Comparison of ENCODE assay signal across 8 cellular contexts in the genomic region with DNA sequence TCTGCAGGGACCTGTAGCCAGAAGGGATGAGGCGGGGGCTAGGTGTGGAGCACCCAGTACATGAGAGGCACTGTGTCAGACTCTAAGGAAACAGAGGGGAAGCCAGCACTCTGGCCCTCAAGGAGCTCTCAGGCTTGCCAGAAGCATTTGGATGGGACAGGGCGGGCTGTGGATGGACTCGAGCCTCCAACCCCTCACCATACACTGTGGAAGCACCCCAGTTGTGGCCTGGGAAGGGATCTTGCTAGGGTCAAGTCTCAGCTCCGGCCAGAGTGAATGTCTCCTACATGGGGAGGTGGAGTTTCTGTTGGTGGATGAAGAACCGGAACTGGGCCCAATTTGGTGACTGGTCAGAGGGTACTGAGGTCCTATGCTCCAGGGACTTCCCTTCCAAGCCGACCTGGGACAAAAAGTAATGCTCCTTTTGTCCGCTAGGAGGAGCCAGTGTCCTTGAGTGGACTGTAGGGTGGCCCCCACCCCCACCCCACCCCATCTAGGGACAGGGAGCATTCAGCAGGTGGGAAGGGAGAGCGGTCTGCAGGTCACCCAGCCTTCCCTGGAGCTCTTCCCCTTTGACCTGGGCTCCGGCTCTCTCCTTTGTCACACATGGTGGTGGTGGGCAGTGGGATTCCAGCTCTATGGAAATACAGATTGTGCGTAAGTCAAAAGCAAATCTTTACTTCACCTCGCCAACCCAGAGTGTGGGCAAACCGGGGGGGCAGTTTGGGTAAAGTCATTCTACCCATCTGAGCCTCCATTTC. TPM values are rescaled to one million over a fixed set of nuclear protein-coding genes. Genes with fewer than 3 reads are reported as not detected.
A peak's percentile ranks its signal among the peaks of the same experiment; 100 is the strongest.
DNase-seq lines count a peak whose midpoint lies in the region; ATAC-seq and TF ChIP-seq lines count a peak whose summit lies in the region.

No MANE protein-coding gene starts in this region.

- CTCF ChIA-PET in WTC11 (lab: Charles Lee) = interaction anchor here (0.5 to 7.5 kb wide), 29 partner anchors 9 to 526 kb away, joined by 3 to 106 read pairs (median 7); a partner anchor contains a TSS

- TF ChIP-seq CTCF in LNCAP (IDR thresholded peaks at IDR 0.05) = peak; percentile 69
- peak; percentile 96 for TF ChIP-seq CTCF in WTC11 (IDR thresholded peaks at IDR 0.05)
- TF ChIP-seq CTCF in dorsolateral prefrontal cortex (IDR thresholded peaks at IDR 0.05 in 54 of 56, conservative IDR thresholded peaks at IDR 0.05 in 2 of 56; ENCODE audit: low read depth in 1 of 56, partially characterized antibody in 56 of 56) = peak in 55 of 56 donors; percentile 54 to 89 (median 77)
- peak; percentile 85 for TF ChIP-seq CTCF in type B pancreatic cell (conservative IDR thresholded peaks at IDR 0.05)

- ATAC-seq in WTC11 (peak; percentile 70), GM18517 (IDR thresholded peaks at IDR 0.05; ENCODE audit: unreplicated experiment) (no peak)

- DNase-seq in NCI-H1105 treated with DMSO at 0.1 percent for 48 hours (lab: John Stamatoyannopoulos, UW) = peak; percentile 2
- DNase-seq in NCI-H1105 (lab: John Stamatoyannopoulos, UW) = no peak
- DNase-seq in WTC11 (ENCODE audit: low spot score) = peak; percentile 87
- DNase-seq in dorsolateral prefrontal cortex = peak in 2 of 10 donors; percentile 54 to 60
- DNase-seq in lung microvascular endothelial cell (ENCODE audit: low read depth in 2 of 2) = peak; percentile 56 to 61
- DNase-seq in type B pancreatic cell (ENCODE audit: extremely low spot score, unreplicated experiment) = no peak

- intact Hi-C loops in dorsolateral prefrontal cortex (cut with DNase I) = loop anchor here (2.0 to 10.0 kb wide), 4 partner anchors 52 to 122 kb away; a partner anchor contains a TSS

- H3K27ac Mint-ChIP-seq in WTC11 = no peak overlapping the region
- H3K27ac Mint-ChIP-seq in type B pancreatic cell = no peak overlapping the region

- no peak overlapping the region for H3K27ac ChIP-seq in dorsolateral prefrontal cortex

- H3K4me1 Mint-ChIP-seq in WTC11 = peaks cover 26% of the 10 kb centered on the region
- peaks cover 37% of the 10 kb centered on the region for H3K4me1 Mint-ChIP-seq in type B pancreatic cell (ENCODE audit: unreplicated experiment)

- peaks cover 21% of the 10 kb centered on the region for H3K27me3 Mint-ChIP-seq in WTC11 (ENCODE audit: low read depth)
- H3K27me3 Mint-ChIP-seq in type B pancreatic cell = peaks cover 33% of the 10 kb centered on the region

- H3K27me3 ChIP-seq in dorsolateral prefrontal cortex = peaks cover 0 to 26% (median 10%) of the 10 kb centered on the region in 45 donors

- H3K36me3 Mint-ChIP-seq in WTC11 (no peaks in the 10 kb centered on the region), type B pancreatic cell (no peaks in the 10 kb centered on the region)

- H3K4me3 Mint-ChIP-seq in WTC11 (no peak overlapping the region), type B pancreatic cell (no peak overlapping the region)

- POLR2A ChIA-PET in WTC11 (lab: Charles Lee) = interaction anchor here (0.6 kb wide), 1 partner anchor 14 kb away, joined by 4 read pairs; no protein-coding TSS in a partner anchor

- H3K9me3 Mint-ChIP-seq in WTC11 (peaks cover 4% of the 10 kb centered on the region; the same call in 1 of the 2 replicates), type B pancreatic cell (no peaks in the 10 kb centered on the region)

- no peak overlapping the region for H3K4me3 ChIP-seq in dorsolateral prefrontal cortex

TF ChIP-seq in WTC11, 78 proteins besides CTCF, POLR2A, EP300 and RAD21:
- TF ChIP-seq, protein P1, sequence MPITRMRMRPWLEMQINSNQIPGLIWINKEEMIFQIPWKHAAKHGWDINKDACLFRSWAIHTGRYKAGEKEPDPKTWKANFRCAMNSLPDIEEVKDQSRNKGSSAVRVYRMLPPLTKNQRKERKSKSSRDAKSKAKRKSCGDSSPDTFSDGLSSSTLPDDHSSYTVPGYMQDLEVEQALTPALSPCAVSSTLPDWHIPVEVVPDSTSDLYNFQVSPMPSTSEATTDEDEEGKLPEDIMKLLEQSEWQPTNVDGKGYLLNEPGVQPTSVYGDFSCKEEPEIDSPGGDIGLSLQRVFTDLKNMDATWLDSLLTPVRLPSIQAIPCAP (CRISPR knock-in tag; IDR thresholded peaks at IDR 0.05) = no peak
- TF ChIP-seq, protein P2, sequence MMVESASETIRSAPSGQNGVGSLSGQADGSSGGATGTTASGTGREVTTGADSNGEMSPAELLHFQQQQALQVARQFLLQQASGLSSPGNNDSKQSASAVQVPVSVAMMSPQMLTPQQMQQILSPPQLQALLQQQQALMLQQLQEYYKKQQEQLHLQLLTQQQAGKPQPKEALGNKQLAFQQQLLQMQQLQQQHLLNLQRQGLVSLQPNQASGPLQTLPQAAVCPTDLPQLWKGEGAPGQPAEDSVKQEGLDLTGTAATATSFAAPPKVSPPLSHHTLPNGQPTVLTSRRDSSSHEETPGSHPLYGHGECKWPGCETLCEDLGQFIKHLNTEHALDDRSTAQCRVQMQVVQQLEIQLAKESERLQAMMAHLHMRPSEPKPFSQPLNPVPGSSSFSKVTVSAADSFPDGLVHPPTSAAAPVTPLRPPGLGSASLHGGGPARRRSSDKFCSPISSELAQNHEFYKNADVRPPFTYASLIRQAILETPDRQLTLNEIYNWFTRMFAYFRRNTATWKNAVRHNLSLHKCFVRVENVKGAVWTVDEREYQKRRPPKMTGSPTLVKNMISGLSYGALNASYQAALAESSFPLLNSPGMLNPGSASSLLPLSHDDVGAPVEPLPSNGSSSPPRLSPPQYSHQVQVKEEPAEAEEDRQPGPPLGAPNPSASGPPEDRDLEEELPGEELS (CRISPR knock-in tag; IDR thresholded peaks at IDR 0.05) = no peak
- TF ChIP-seq GTF2I (CRISPR knock-in tag; conservative IDR thresholded peaks at IDR 0.05) = no peak

RNA-seq across cellular contexts. Expression of a gene that starts 20.3 kb away (rescaled TPM):
- 350 to 375 TPM (median 362 TPM) in 3 replicates for total RNA-seq in WTC11 (2021)
- total RNA-seq in dorsolateral prefrontal cortex = 100 to 1,000 TPM in 23 of 120 experiments, 10 to 100 TPM in 97; 64.2 to 118 (median 89.1) TPM
- total RNA-seq in lung microvascular endothelial cell = 130 and 154 TPM in 2 replicates
- 231 and 270 TPM in 2 replicates for total RNA-seq in type B pancreatic cell (ENCODE audit: low replicate concordance)

Comparison
In these comparisons a context has a peak if more than half of its experiments do, and no peak if none do; other contexts are left out.
1. DNase-seq: peak in NCI-H1105 treated with DMSO at 0.1 percent for 48 hours (single experiment), WTC11 (single experiment) and lung microvascular endothelial cell (2 of 2); none in NCI-H1105 (single experiment) and type B pancreatic cell (single experiment).
2. Peak in every context shown above with its lines, with median percentiles within 50 percentile points of each other: CTCF ChIP-seq.